25 cellular contexts compared by ENCODE assay signal in the genomic region with DNA sequence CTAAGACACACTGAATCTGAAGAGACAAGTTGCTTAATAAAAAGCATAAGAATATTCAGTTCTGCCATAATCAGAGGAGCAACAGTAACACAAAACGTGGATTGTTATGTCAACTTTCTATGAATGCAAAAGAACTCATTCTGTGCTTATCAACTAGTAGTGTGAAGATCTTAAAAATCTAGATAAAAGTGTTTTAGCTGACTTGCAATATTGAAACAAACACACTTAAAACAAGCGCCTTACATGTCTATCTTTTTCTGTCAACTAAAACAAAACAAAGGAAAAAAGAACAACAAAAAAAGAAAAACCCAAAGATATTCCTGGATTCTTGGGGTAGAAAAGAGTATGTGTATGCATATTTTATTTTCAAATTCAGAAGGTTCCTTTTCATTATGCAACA.
"Had no signal": no experiment of that assay in that cellular context is flagged by ENCODE, and none has a peak within 500 bp of the region (broad histone marks: within the 10 kb centered on the region; RNA-seq: fewer than 3 reads in every experiment).

No MANE protein-coding gene starts in this region.

- H3K4me1 ChIP-seq: neural progenitor cell, testis, transverse colon, upper lobe of left lung had no signal

- H3K4me3 ChIP-seq: left ventricle myocardium inferior, lung, neural progenitor cell, right atrium auricular region, skin epidermis, stomach, testis, thyroid gland, transverse colon, upper lobe of left lung, vagina had no signal

- H3K27me3 ChIP-seq: neural progenitor cell, neutrophil, right atrium auricular region, stomach, testis, thyroid gland, transverse colon, upper lobe of left lung, vagina had no signal

- H3K4me2 ChIP-seq: neural progenitor cell had no signal

- H3K9me3 ChIP-seq: left ventricle myocardium inferior, neutrophil, right atrium auricular region, stomach, testis, thyroid gland, transverse colon, upper lobe of left lung, vagina had no signal

- H2AFZ ChIP-seq: neural progenitor cell had no signal

- ATAC-seq: natural killer cell; sciatic nerve; stimulated activated naive B cell treated with anti-CD40 and anti-IgM and Interleukin-4, amounts not matched to agents 10 μg/mL and 1 μg/mL and 100 μg/mL, for 72 hours; stimulated activated naive CD8-positive, alpha-beta T cell treated with anti-CD3 and anti-CD28 coated beads, Interleukin-15, Interleukin-2, amounts not matched to agents 100 U/mL and 50 U/mL, for 24 hours had no signal

- H3K9ac ChIP-seq: neural progenitor cell had no signal

- DNase-seq: islet precursor cell; left ventricle myocardium inferior; mesendoderm; naive B cell; natural killer cell; nephron progenitor cell; occipital lobe; stimulated activated CD4-positive, alpha-beta T cell treated with anti-CD3 and anti-CD28 coated beads, Interleukin-12 subunit alpha, Interleukin-12 subunit beta, amount 100 ng/mL, for 4 hours; stimulated activated CD4-positive, alpha-beta T cell treated with anti-CD3 and anti-CD28 coated beads, Interleukin-15, amount 100 ng/mL, for 24 hours; stimulated activated CD4-positive, alpha-beta T cell treated with anti-CD3 and anti-CD28 coated beads, Interleukin-2, amount 100 ng/mL, for 24 hours; stimulated activated CD4-positive, alpha-beta T cell treated with anti-CD3 and anti-CD28 coated beads, Interleukin-4, amount 100 ng/mL, for 1 hour; stimulated activated naive B cell treated with anti-CD40 and anti-IgM and Interleukin-4, amounts not matched to agents 10 μg/mL and 1 μg/mL and 100 μg/mL, for 72 hours; stimulated activated naive CD8-positive, alpha-beta T cell treated with anti-CD3 and anti-CD28 coated beads, Interleukin-15, Interleukin-2, amounts not matched to agents 100 U/mL and 50 U/mL, for 24 hours; stomach; testis; thyroid gland; transverse colon; upper lobe of left lung had no signal

- H3K27ac ChIP-seq: left ventricle myocardium inferior, neural progenitor cell, neutrophil, right atrium auricular region, skin epidermis, stomach, testis, thyroid gland, transverse colon, upper lobe of left lung, vagina had no signal
